ENCODE assay signal across 14 cellular contexts in genomic region chr14:22487941-22488340, GRCh38.
DNase-seq lines count a peak whose midpoint lies in the region; ATAC-seq and TF ChIP-seq lines count a peak whose summit lies in the region.
"Had no signal": no experiment of that assay in that cellular context is flagged by ENCODE, and none has a peak within 500 bp of the region (broad histone marks: within the 10 kb centered on the region; RNA-seq: fewer than 3 reads in every experiment).

No MANE protein-coding gene starts in this region.

- no peak for TF ChIP-seq CTCF in OCI-LY7 (conservative IDR thresholded peaks at IDR 0.05; ENCODE audit: low read length)

- H3K4me2 ChIP-seq in OCI-LY7 (ENCODE audit: low read length): peak overlapping the region; percentile 20; the same call in 1 of the 2 replicates

- no peaks in the 10 kb centered on the region for H3K27me3 Mint-ChIP-seq in activated T-cell treated with anti-CD3 and anti-CD28 coated beads, Interleukin-2, amount 50 U/mL, for 72 hours (ENCODE audit: low read depth)
- H3K27me3 Mint-ChIP-seq in central memory CD8-positive, alpha-beta T cell: no peaks in the 10 kb centered on the region
- H3K27me3 Mint-ChIP-seq in stimulated activated naive B cell treated with anti-CD40 and anti-IgM and Interleukin-4, amounts not matched to agents 10 μg/mL and 1 μg/mL and 100 μg/mL, for 72 hours: no peaks in the 10 kb centered on the region

- ATAC-seq in activated T-cell treated with anti-CD3 and anti-CD28 coated beads, Interleukin-2, amount 50 U/mL, for 72 hours (replicated peaks in 1 of 2): no peak
- ATAC-seq in central memory CD8-positive, alpha-beta T cell (replicated peaks; ENCODE audit: extremely low read depth, poor library complexity, severe bottlenecking): no peak
- ATAC-seq in stimulated activated naive B cell treated with anti-CD40 and anti-IgM and Interleukin-4, amounts not matched to agents 10 μg/mL and 1 μg/mL and 100 μg/mL, for 72 hours (replicated peaks): peak in 1 of 2 donors; percentile 25
- ATAC-seq in GM18868 (IDR thresholded peaks at IDR 0.05; ENCODE audit: unreplicated experiment) (no peak), GM19324 (IDR thresholded peaks at IDR 0.05; ENCODE audit: low FRiP score, unreplicated experiment) (no peak)
- ATAC-seq: foreskin keratinocyte had no signal

- POLR2A ChIA-PET in OCI-LY7 (lab: Charles Lee): interaction anchor here (0.6 to 3.3 kb wide), 6 partner anchors 10 to 1755 kb away, joined by 3 to 20 read pairs (median 5); no protein-coding TSS in a partner anchor

- no peak overlapping the region for H3K4me3 ChIP-seq in OCI-LY7 (ENCODE audit: low read depth, low read length, poor library complexity, severe bottlenecking)
- H3K4me3 ChIP-seq: lung had no signal

- H3K4me3 Mint-ChIP-seq in activated T-cell treated with anti-CD3 and anti-CD28 coated beads, Interleukin-2, amount 50 U/mL, for 72 hours: peak overlapping the region; percentile 93 to 95
- peak overlapping the region; percentile 80 for H3K4me3 Mint-ChIP-seq in central memory CD8-positive, alpha-beta T cell
- no peak overlapping the region for H3K4me3 Mint-ChIP-seq in stimulated activated naive B cell treated with anti-CD40 and anti-IgM and Interleukin-4, amounts not matched to agents 10 μg/mL and 1 μg/mL and 100 μg/mL, for 72 hours

- H3K4me1 Mint-ChIP-seq in activated T-cell treated with anti-CD3 and anti-CD28 coated beads, Interleukin-2, amount 50 U/mL, for 72 hours (ENCODE audit: low read depth): peaks cover 11% of the 10 kb centered on the region
- no peaks in the 10 kb centered on the region for H3K4me1 Mint-ChIP-seq in central memory CD8-positive, alpha-beta T cell
- H3K4me1 Mint-ChIP-seq in stimulated activated naive B cell treated with anti-CD40 and anti-IgM and Interleukin-4, amounts not matched to agents 10 μg/mL and 1 μg/mL and 100 μg/mL, for 72 hours: peaks cover 58 to 94% of the 10 kb centered on the region in 2 donors

- peaks cover 98% of the 10 kb centered on the region for H3K4me1 ChIP-seq in OCI-LY7 (ENCODE audit: insufficient read depth, low read length, poor library complexity, severe bottlenecking)
- H3K4me1 ChIP-seq: foreskin keratinocyte had no signal

- no peaks in the 10 kb centered on the region for H3K9me3 Mint-ChIP-seq in activated T-cell treated with anti-CD3 and anti-CD28 coated beads, Interleukin-2, amount 50 U/mL, for 72 hours
- no peaks in the 10 kb centered on the region for H3K9me3 Mint-ChIP-seq in central memory CD8-positive, alpha-beta T cell
- H3K9me3 Mint-ChIP-seq in stimulated activated naive B cell treated with anti-CD40 and anti-IgM and Interleukin-4, amounts not matched to agents 10 μg/mL and 1 μg/mL and 100 μg/mL, for 72 hours: no peaks in the 10 kb centered on the region

- H3K36me3 Mint-ChIP-seq in activated T-cell treated with anti-CD3 and anti-CD28 coated beads, Interleukin-2, amount 50 U/mL, for 72 hours (ENCODE audit: insufficient read depth in 2 of 2): peaks cover 20 to 24% of the 10 kb centered on the region in 2 donors
- peaks cover 24% of the 10 kb centered on the region for H3K36me3 Mint-ChIP-seq in central memory CD8-positive, alpha-beta T cell (ENCODE audit: insufficient read depth)
- H3K36me3 Mint-ChIP-seq in stimulated activated naive B cell treated with anti-CD40 and anti-IgM and Interleukin-4, amounts not matched to agents 10 μg/mL and 1 μg/mL and 100 μg/mL, for 72 hours: peaks cover 0 to 9% of the 10 kb centered on the region in 2 donors

- no peaks in the 10 kb centered on the region for H4K20me1 ChIP-seq in OCI-LY7 (ENCODE audit: insufficient read depth, low read length)

- CTCF ChIA-PET in OCI-LY7 (lab: Charles Lee; ENCODE audit: unreplicated experiment): interaction anchor here (0.6 to 1.0 kb wide), 3 partner anchors 11 to 68 kb away, joined by 3 read pairs; no protein-coding TSS in a partner anchor

- no peaks in the 10 kb centered on the region for H3K9me2 ChIP-seq in OCI-LY7 (ENCODE audit: insufficient read depth, low read length)

- intact Hi-C loops in OCI-LY7 (cut with micrococcal nuclease; ENCODE audit: unreplicated experiment): no loop called here

- no peak for DNase-seq in activated T-cell treated with anti-CD3 and anti-CD28 coated beads, Interleukin-2, amount 50 U/mL, for 72 hours
- DNase-seq in activated T-cell treated with anti-CD3 and anti-CD28 coated beads, Interleukin-2, amount 50 U/mL, for 1 hour: no peak
- no peak for DNase-seq in OCI-LY7 (ENCODE audit: low spot score)
- no peak for DNase-seq in central memory CD8-positive, alpha-beta T cell (ENCODE audit: low spot score in 2 of 2)
- DNase-seq in stimulated activated naive B cell treated with anti-CD40 and anti-IgM and Interleukin-4, amounts not matched to agents 10 μg/mL and 1 μg/mL and 100 μg/mL, for 72 hours: no peak
- no peak for DNase-seq in stimulated activated CD4-positive, alpha-beta T cell treated with anti-CD3 and anti-CD28 coated beads, Interleukin-15, amount 100 ng/mL, for 24 hours
- DNase-seq: activated gamma-delta T cell treated with Interleukin-2 at 50 U/mL for 16 hours; DMS 273 treated with DMSO at 0.1 percent for 48 hours; foreskin keratinocyte; MV-4-11; stimulated activated CD4-positive, alpha-beta T cell treated with anti-CD3 and anti-CD28 coated beads, Interleukin-4, amount 100 ng/mL, for 4 hours had no signal

- no peak overlapping the region for H3K27ac ChIP-seq in OCI-LY7 (ENCODE audit: low read depth, low read length, poor library complexity, severe bottlenecking)
- H3K27ac ChIP-seq: foreskin keratinocyte had no signal

- H2AFZ ChIP-seq in OCI-LY7 (ENCODE audit: low read length): no peak overlapping the region; the same call in 1 of the 2 replicates

- H3K27ac Mint-ChIP-seq in activated T-cell treated with anti-CD3 and anti-CD28 coated beads, Interleukin-2, amount 50 U/mL, for 72 hours: peak overlapping the region; percentile 93
- no peak overlapping the region for H3K27ac Mint-ChIP-seq in central memory CD8-positive, alpha-beta T cell (ENCODE audit: low read depth)
- H3K27ac Mint-ChIP-seq in stimulated activated naive B cell treated with anti-CD40 and anti-IgM and Interleukin-4, amounts not matched to agents 10 μg/mL and 1 μg/mL and 100 μg/mL, for 72 hours: peak overlapping the region; percentile 85

- no peaks in the 10 kb centered on the region for H3K36me3 ChIP-seq in OCI-LY7 (ENCODE audit: insufficient read depth, low read length)

- BruUV-seq in OCI-LY7 (replicated peaks; lab: Mats Ljungman, UMichigan): no TSS peak

- no peaks in the 10 kb centered on the region for H3K9me3 ChIP-seq in OCI-LY7 (ENCODE audit: low read length)

- no peaks in the 10 kb centered on the region for H3K79me2 ChIP-seq in OCI-LY7 (ENCODE audit: insufficient read depth, low read depth, low read length)

Comparison
In these comparisons a context has a peak if more than half of its experiments do, and no peak if none do; other contexts are left out.
1. H3K4me3 Mint-ChIP-seq: peak in activated T-cell treated with anti-CD3 and anti-CD28 coated beads, Interleukin-2, amount 50 U/mL, for 72 hours (2 of 2) and central memory CD8-positive, alpha-beta T cell (single experiment); none in stimulated activated naive B cell treated with anti-CD40 and anti-IgM and Interleukin-4, amounts not matched to agents 10 μg/mL and 1 μg/mL and 100 μg/mL, for 72 hours (0 of 2).